20 cellular contexts compared by ENCODE assay signal in genomic region chr6:74075323-74075722, GRCh38.
DNase-seq lines count a peak whose midpoint lies in the region; ATAC-seq, FAIRE-seq and TF ChIP-seq lines count a peak whose summit lies in the region.
"Had no signal": no experiment of that assay in that cellular context is flagged by ENCODE, and none has a peak within 500 bp of the region (broad histone marks: within the 10 kb centered on the region; RNA-seq: fewer than 3 reads in every experiment).

No MANE protein-coding gene starts in this region.

- H2BK12ac ChIP-seq in H1 (ENCODE audit: low read depth, low read length): 0 out of 2 replicates have a peak overlapping the region, but pooled peaks have one; percentile 23

- no peak overlapping the region for H3K23ac ChIP-seq in H1 (ENCODE audit: insufficient read length)

- H3K9me3 ChIP-seq in H1 (ENCODE audit: insufficient read depth in 2 of 2, low read depth in 1 of 2, low read length in 1 of 2): no peaks in the 10 kb centered on the region
- H3K9me3 ChIP-seq in tibial nerve: peaks cover 0 to 4% (median 0%) of the 10 kb centered on the region in 4 donors
- H3K9me3 ChIP-seq in esophagus squamous epithelium: no peaks in the 10 kb centered on the region
- H3K9me3 ChIP-seq: A549, upper lobe of left lung had no signal

- H3K79me1 ChIP-seq in H1 (ENCODE audit: low read depth, low read length): no peaks in the 10 kb centered on the region

- TF ChIP-seq EP300 in H1 (IDR thresholded peaks at IDR 0.05; ENCODE audit: borderline replicate concordance in 1 of 2, low read depth in 2 of 2, low read length in 2 of 2): no peak
- TF ChIP-seq EP300 in tibial nerve (IDR thresholded peaks at IDR 0.05): peak in 1 of 2 donors; percentile 81

- H4K20me1 ChIP-seq in H1 (replicated peaks in 1 of 2; ENCODE audit: control insufficient read depth in 1 of 2, insufficient read depth in 2 of 2, low read length in 2 of 2): no peaks in the 10 kb centered on the region

- FAIRE-seq in H1 (lab: Jason Lieb, UNC): no peak
- FAIRE-seq: A549, frontal cortex, GM12878, RCC 7860 had no signal

- WGBS in H1 (ENCODE audit: extremely low coverage in 1 of 2, insufficient coverage in 1 of 2, insufficient read length in 1 of 2, insufficient replicate concordance in 2 of 2, low coverage in 1 of 2, low lambda C conversion rate in 2 of 2, missing lambda C conversion rate in 1 of 2), 2 experiments: 85% methylated on average over 3 of the region's 3 CpGs; no CpG with 5 or more reads in 1 of the 2 experiments
- 28 to 31% methylated on average over 3 of the region's 3 CpGs for WGBS in tibial nerve, 2 donors
- WGBS in esophagus squamous epithelium, 2 donors: 9 to 19% methylated on average over 3 of the region's 3 CpGs

- no peak overlapping the region for H2BK5ac ChIP-seq in H1 (ENCODE audit: low read depth, low read length)

- CTCF ChIA-PET in H1 (lab: Charles Lee; ENCODE audit: partially characterized antibody): interaction anchor here (0.7 to 1.7 kb wide), 4 partner anchors 10 to 336 kb away, joined by 3 to 6 read pairs (median 4); no protein-coding TSS in a partner anchor

- no peak overlapping the region for H3K56ac ChIP-seq in H1 (replicated peaks; ENCODE audit: insufficient read length, low read depth, low read length)

- H3K14ac ChIP-seq in H1 (ENCODE audit: insufficient read length): no peak overlapping the region

- H3K4me1 ChIP-seq in H1 (replicated peaks in 1 of 4; ENCODE audit: control insufficient read depth in 3 of 4, insufficient read depth in 4 of 4, low read length in 3 of 4) (no peaks in the 10 kb centered on the region), tibial nerve (peaks cover 0 to 9% (median 0%) of the 10 kb centered on the region in 4 donors), esophagus squamous epithelium (peaks cover 0 to 12% (median 0%) of the 10 kb centered on the region in 3 donors)
- H3K4me1 ChIP-seq: A549, upper lobe of left lung had no signal

- H2AK5ac ChIP-seq in H1 (ENCODE audit: low read depth, low read length): no peak overlapping the region

- no peaks in the 10 kb centered on the region for H3K36me3 ChIP-seq in H1 (ENCODE audit: control insufficient read depth in 2 of 4, insufficient read depth in 4 of 4, low read length in 3 of 4)
- no peaks in the 10 kb centered on the region for H3K36me3 ChIP-seq in tibial nerve
- no peaks in the 10 kb centered on the region for H3K36me3 ChIP-seq in esophagus squamous epithelium
- H3K36me3 ChIP-seq: upper lobe of left lung had no signal

- H2BK20ac ChIP-seq in H1 (ENCODE audit: low read length): no peak overlapping the region

- TF ChIP-seq RAD21 in H1 (IDR thresholded peaks at IDR 0.05 in 1 of 2, conservative IDR thresholded peaks at IDR 0.05 in 1 of 2; ENCODE audit: low read depth in 2 of 2, low read length in 2 of 2): no peak

- H4K91ac ChIP-seq in H1 (replicated peaks; ENCODE audit: insufficient read length, low read length): no peak overlapping the region

- no peak overlapping the region for H3K4me2 ChIP-seq in H1 (ENCODE audit: insufficient read depth in 1 of 2, low read depth in 2 of 2, low read length in 2 of 2)
- H3K4me2 ChIP-seq: A549 had no signal

- POLR2A ChIA-PET in H1 (lab: Charles Lee; ENCODE audit: partially characterized antibody): no interaction called here

- H3K79me2 ChIP-seq in H1 (ENCODE audit: control insufficient read depth in 1 of 2, insufficient read depth in 2 of 2, low read length in 2 of 2): no peaks in the 10 kb centered on the region

- H3K27me3 ChIP-seq in H1 (replicated peaks in 1 of 4; ENCODE audit: control insufficient read depth in 3 of 4, extremely low read depth in 1 of 4, insufficient read depth in 3 of 4, low read length in 3 of 4) (no peaks in the 10 kb centered on the region), tibial nerve (no peaks in the 10 kb centered on the region), esophagus squamous epithelium (no peaks in the 10 kb centered on the region)
- H3K27me3 ChIP-seq: upper lobe of left lung had no signal

- H2BK120ac ChIP-seq in H1 (replicated peaks; ENCODE audit: low read depth, low read length): no peak overlapping the region

- H3K23me2 ChIP-seq in H1 (ENCODE audit: low read depth, low read length): no peaks in the 10 kb centered on the region

- H3K27ac ChIP-seq in H1 (ENCODE audit: low read depth, low read length) (no peak overlapping the region), tibial nerve (no peak overlapping the region), esophagus squamous epithelium (no peak overlapping the region)
- H3K27ac ChIP-seq: A549, upper lobe of left lung, VCaP had no signal

- no peak overlapping the region for H2BK15ac ChIP-seq in H1 (ENCODE audit: low read length)

- H3K4ac ChIP-seq in H1 (replicated peaks; ENCODE audit: insufficient read length, low read depth, low read length): no peak overlapping the region

- no peak overlapping the region; the same call in 1 of the 2 replicates for H3K18ac ChIP-seq in H1 (ENCODE audit: extremely low read depth, low read length)

- ATAC-seq in Right ventricle myocardium inferior (peak; percentile 94), left ventricle myocardium superior (peak; percentile 95)
- ATAC-seq: A549, GM12878 had no signal

- intact Hi-C loops in Right ventricle myocardium inferior (cut with DNase I) (no loop called here), cardiac septum (cut with DNase I) (no loop called here), left ventricle myocardium superior (cut with micrococcal nuclease) (no loop called here), esophagus squamous epithelium (cut with DNase I) (no loop called here)

- peak overlapping the region; percentile 63; the same call in 1 of the 2 replicates for H2AFZ ChIP-seq in H1 (ENCODE audit: low read length)

- DNase-seq in Right ventricle myocardium inferior (ENCODE audit: missing footprints) (peak; percentile 66), cardiac septum (ENCODE audit: low spot score) (no peak), H1 (ENCODE audit: low read depth in 1 of 2, low spot score in 2 of 2) (no peak), left ventricle myocardium superior (peak; percentile 52), tibial nerve (ENCODE audit: low spot score in 2 of 2) (peak; percentile 24 to 61), esophagus squamous epithelium (lab: John Stamatoyannopoulos, UW) (no peak), hippocampal formation (lab: John Stamatoyannopoulos, UW) (no peak)
- DNase-seq in activated CD4-positive, alpha-beta T cell treated with anti-CD3 and anti-CD28 coated beads, Interleukin-2, amount 50 U/mL, for 4 hours: no peak
- DNase-seq: activated CD8-positive, alpha-beta memory T cell treated with anti-CD3 and anti-CD28 coated beads for 24 hours; activated effector memory CD4-positive, alpha-beta T cell treated with Interleukin-2 at 50 U/mL for 16 hours; dermis blood vessel endothelial cell; H9; NCI-H2081; NCI-H774; upper lobe of left lung had no signal

- no peak overlapping the region for H3K9ac ChIP-seq in H1 (replicated peaks in 1 of 4; ENCODE audit: extremely low read depth in 1 of 4, low read depth in 3 of 4, low read length in 3 of 4)

- TF ChIP-seq POLR2A in H1 (IDR thresholded peaks at IDR 0.05; ENCODE audit: control extremely low read depth in 1 of 2, low read depth in 2 of 2, low read length in 2 of 2) (no peak), tibial nerve (IDR thresholded peaks at IDR 0.05) (no peak), esophagus squamous epithelium (IDR thresholded peaks at IDR 0.05) (no peak)

- H4K5ac ChIP-seq in H1 (ENCODE audit: insufficient read length, low read depth, low read length): no peak overlapping the region

- no peak overlapping the region for H4K8ac ChIP-seq in H1 (ENCODE audit: extremely low read depth, insufficient read depth, low read length)

- TF ChIP-seq CTCF in H1 (IDR thresholded peaks at IDR 0.05; ENCODE audit: control extremely low read depth in 1 of 3, insufficient read depth in 1 of 3, low read depth in 1 of 3, low read length in 3 of 3): no peak
- no peak for TF ChIP-seq CTCF in tibial nerve (IDR thresholded peaks at IDR 0.05)
- no peak for TF ChIP-seq CTCF in esophagus squamous epithelium (IDR thresholded peaks at IDR 0.05)

- H3K4me3 ChIP-seq in H1 (ENCODE audit: extremely low read depth in 1 of 4, insufficient read depth in 2 of 4, low read depth in 3 of 4, low read length in 4 of 4) (no peak overlapping the region), tibial nerve (no peak overlapping the region), esophagus squamous epithelium (no peak overlapping the region)
- H3K4me3 ChIP-seq: A549, GM12878, upper lobe of left lung had no signal

TF ChIP-seq in H1, 55 proteins besides CTCF, POLR2A, EP300 and RAD21 (continues in another document):
- TF ChIP-seq ASH2L (IDR thresholded peaks at IDR 0.05; ENCODE audit: low read length) (no peak), KDM1A (IDR thresholded peaks at IDR 0.05; ENCODE audit: borderline replicate concordance, low read length) (no peak), ZNF274 (IDR thresholded peaks at IDR 0.05; ENCODE audit: borderline replicate concordance, extremely low read depth, low read length) (no peak), CHD2 (IDR thresholded peaks at IDR 0.05; ENCODE audit: low read length) (no peak), E2F6 (IDR thresholded peaks at IDR 0.05) (no peak), CTBP2 (IDR thresholded peaks at IDR 0.05; ENCODE audit: borderline replicate concordance, insufficient read depth, insufficient read length, low read length) (no peak), EGR1 (IDR thresholded peaks at IDR 0.05; ENCODE audit: borderline replicate concordance, low read depth, low read length) (no peak), HDAC6 (IDR thresholded peaks at IDR 0.05; ENCODE audit: low read depth, low read length) (no peak), CBX8 (IDR thresholded peaks at IDR 0.05; ENCODE audit: borderline replicate concordance, low read depth, low read length) (no peak), ATF2 (IDR thresholded peaks at IDR 0.05; ENCODE audit: low read length) (no peak), YY1 (IDR thresholded peaks at IDR 0.05; ENCODE audit: low read depth, low read length) (no peak)

Comparison
In these comparisons a context has a peak if more than half of its experiments do, and no peak if none do; other contexts are left out.
1. DNase-seq: peak in Right ventricle myocardium inferior (single experiment), left ventricle myocardium superior (single experiment) and tibial nerve (2 of 2); none in cardiac septum (single experiment), H1 (0 of 2), esophagus squamous epithelium (single experiment), hippocampal formation (0 of 2) and activated CD4-positive, alpha-beta T cell treated with anti-CD3 and anti-CD28 coated beads, Interleukin-2, amount 50 U/mL, for 4 hours (0 of 2).